Comparison of ENCODE assay signal across 1 cellular context in the genomic region with DNA sequence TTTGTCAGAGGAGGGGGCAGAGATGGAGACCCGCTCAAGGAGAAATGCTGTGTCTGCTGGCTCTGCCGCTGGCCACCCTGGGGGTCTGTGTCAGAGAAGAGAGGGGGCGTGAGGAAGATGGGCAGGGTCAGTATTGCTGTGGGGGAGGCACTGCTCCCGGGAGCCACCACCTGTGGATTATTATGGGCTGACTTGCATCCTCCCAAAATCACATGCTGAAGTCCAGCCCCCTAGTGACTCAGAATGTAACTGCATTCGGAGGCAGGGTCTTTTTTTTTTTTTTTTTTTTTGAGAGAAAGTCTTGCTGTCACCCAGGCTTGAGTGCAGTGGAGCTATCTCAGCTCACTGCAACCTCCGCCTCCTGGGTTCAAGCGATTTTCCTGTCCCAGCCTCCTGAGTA.
A peak's percentile ranks its signal among the peaks of the same experiment; 100 is the strongest.
TF ChIP-seq lines count a peak whose summit lies in the region.

No MANE protein-coding gene starts in this region.

TF ChIP-seq in GM12878, 131 proteins besides CTCF, POLR2A, EP300 and RAD21:
- TF ChIP-seq, protein P1, sequence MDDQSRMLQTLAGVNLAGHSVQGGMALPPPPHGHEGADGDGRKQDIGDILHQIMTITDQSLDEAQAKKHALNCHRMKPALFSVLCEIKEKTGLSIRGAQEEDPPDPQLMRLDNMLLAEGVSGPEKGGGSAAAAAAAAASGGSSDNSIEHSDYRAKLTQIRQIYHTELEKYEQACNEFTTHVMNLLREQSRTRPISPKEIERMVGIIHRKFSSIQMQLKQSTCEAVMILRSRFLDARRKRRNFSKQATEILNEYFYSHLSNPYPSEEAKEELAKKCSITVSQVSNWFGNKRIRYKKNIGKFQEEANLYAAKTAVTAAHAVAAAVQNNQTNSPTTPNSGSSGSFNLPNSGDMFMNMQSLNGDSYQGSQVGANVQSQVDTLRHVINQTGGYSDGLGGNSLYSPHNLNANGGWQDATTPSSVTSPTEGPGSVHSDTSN (IDR thresholded peaks at IDR 0.05; ENCODE audit: insufficient replicate concordance, low read depth, low read length) = no peak
- no peak for TF ChIP-seq BMI1 (IDR thresholded peaks at IDR 0.05; ENCODE audit: borderline replicate concordance)
- TF ChIP-seq SIX5 (IDR thresholded peaks at IDR 0.05; ENCODE audit: low read depth, low read length, severe bottlenecking) = no peak
- TF ChIP-seq SREBF1 (IDR thresholded peaks at IDR 0.05; ENCODE audit: low read length) = no peak
- peak; percentile 68 for TF ChIP-seq ZNF384 (IDR thresholded peaks at IDR 0.05; ENCODE audit: borderline replicate concordance, low read depth, low read length)
- no peak for TF ChIP-seq ATF3 (IDR thresholded peaks at IDR 0.05; ENCODE audit: borderline replicate concordance, extremely low read depth, low read depth, low read length)
- TF ChIP-seq SMARCA5 (IDR thresholded peaks at IDR 0.05) = no peak
